In genomic region chr10:70130878-70131559, GRCh38 we compare ENCODE assay signal across 10 cellular contexts. TPM values are rescaled to one million over a fixed set of nuclear protein-coding genes. Genes with fewer than 3 reads are reported as not detected.
A peak's percentile ranks its signal among the peaks of the same experiment; 100 is the strongest.
DNase-seq lines count a peak whose midpoint lies in the region; ATAC-seq and TF ChIP-seq lines count a peak whose summit lies in the region.
"Had no signal": no experiment of that assay in that cellular context is flagged by ENCODE, and none has a peak within 500 bp of the region (broad histone marks: within the 10 kb centered on the region; RNA-seq: fewer than 3 reads in every experiment).

No MANE protein-coding gene starts in this region.

- CTCF ChIA-PET in A673 (lab: Charles Lee) (no interaction called here), HEK293 (lab: Yijun Ruan, JAX) (interaction anchor here (0.6 to 3.1 kb wide), 4 partner anchors 15 to 1567 kb away, joined by 3 to 19 read pairs (median 6); partner anchors contain the start of gene TYSND1)

- POLR2A ChIA-PET in A673 (lab: Charles Lee; ENCODE audit: low non-redundant PET) (no interaction called here), HEK293 (lab: Yijun Ruan, JAX) (no interaction called here)

- no peak for DNase-seq in A673 (ENCODE audit: low spot score)
- peak in 1 of 4 donors; percentile 23 for DNase-seq in body of pancreas
- DNase-seq in DMS114 treated with DMSO at 0.1 percent for 48 hours (lab: John Stamatoyannopoulos, UW; ENCODE audit: unreplicated experiment) = no peak
- DNase-seq in SKM-1 (lab: John Stamatoyannopoulos, UW; ENCODE audit: unreplicated experiment) = no peak
- DNase-seq in NCI-H524 treated with DMSO at 0.1 percent for 48 hours (lab: John Stamatoyannopoulos, UW) = no peak
- no peak for DNase-seq in mucosa of gallbladder (ENCODE audit: low spot score)
- DNase-seq: DMS79, NCI-H2171 had no signal

- H3K27me3 ChIP-seq in A673 (replicated peaks; ENCODE audit: insufficient read depth, low read depth, low read length, poor library complexity) = no peaks in the 10 kb centered on the region
- H3K27me3 ChIP-seq in body of pancreas = no peaks in the 10 kb centered on the region
- no peaks in the 10 kb centered on the region for H3K27me3 ChIP-seq in liver (ENCODE audit: control insufficient read depth in 4 of 4, insufficient read depth in 4 of 4, low read length in 3 of 4)

- no TSS peak for BruUV-seq in A673 (replicated peaks; lab: Mats Ljungman, UMichigan)

- WGBS in body of pancreas, 2 donors = 76 to 79% methylated on average over 5 to 10 of the region's 10 CpGs
- 61% methylated on average over 10 of the region's 10 CpGs for WGBS in liver

- H3K36me3 ChIP-seq in A673 (ENCODE audit: insufficient read depth, low read length, poor library complexity, severe bottlenecking) (no peaks in the 10 kb centered on the region), HEK293 (ENCODE audit: control insufficient read depth in 2 of 2, insufficient read depth in 1 of 2, low read length in 2 of 2) (no peaks in the 10 kb centered on the region), body of pancreas (replicated peaks in 1 of 2; ENCODE audit: insufficient read depth in 1 of 2, low read depth in 2 of 2) (no peaks in the 10 kb centered on the region), liver (ENCODE audit: control insufficient read depth in 4 of 4, insufficient read depth in 3 of 4, low read depth in 1 of 4, low read length in 3 of 4) (no peaks in the 10 kb centered on the region)

- H3K9me3 ChIP-seq in A673 (ENCODE audit: low read depth, low read length, poor library complexity, severe bottlenecking) = no peaks in the 10 kb centered on the region
- no peaks in the 10 kb centered on the region for H3K9me3 ChIP-seq in HEK293 (ENCODE audit: control insufficient read depth, insufficient read depth, low read depth, low read length)
- H3K9me3 ChIP-seq in body of pancreas = no peaks in the 10 kb centered on the region
- H3K9me3 ChIP-seq in liver (ENCODE audit: control insufficient read depth in 4 of 4, low read length in 3 of 4) = no peaks in the 10 kb centered on the region

- TF ChIP-seq CTCF in A673 (conservative IDR thresholded peaks at IDR 0.05; ENCODE audit: low read depth, low read length) = no peak
- TF ChIP-seq CTCF in HEK293 (tag by site-specific recombination; IDR thresholded peaks at IDR 0.05) = no peak
- no peak for TF ChIP-seq CTCF in body of pancreas (IDR thresholded peaks at IDR 0.05)
- no peak for TF ChIP-seq CTCF in liver (IDR thresholded peaks at IDR 0.05; ENCODE audit: low read depth, low read length, missing input control)

- no peak overlapping the region for H3K4me3 ChIP-seq in A673 (ENCODE audit: low read depth, low read length, poor library complexity, severe bottlenecking)
- H3K4me3 ChIP-seq in HEK293 (ENCODE audit: low read depth, low read length) = no peak overlapping the region
- no peak overlapping the region for H3K4me3 ChIP-seq in body of pancreas
- H3K4me3 ChIP-seq in liver (ENCODE audit: low read depth in 1 of 3, low read length in 3 of 3) = peak overlapping the region in 1 of 3 donors; percentile 75

- no peak for TF ChIP-seq RAD21 in liver (IDR thresholded peaks at IDR 0.05)

- H3K4me1 ChIP-seq in A673 (ENCODE audit: insufficient read depth, low read length, poor library complexity, severe bottlenecking) (peaks cover 9% of the 10 kb centered on the region), HEK293 (ENCODE audit: control insufficient read depth, insufficient read depth, low read length) (no peaks in the 10 kb centered on the region), body of pancreas (peaks cover 17% of the 10 kb centered on the region), liver (ENCODE audit: control insufficient read depth in 4 of 4, insufficient read depth in 4 of 4, low read length in 3 of 4) (peaks cover 2 to 20% (median 10%) of the 10 kb centered on the region in 4 donors)

- H3K27ac ChIP-seq in A673 (ENCODE audit: low read depth, low read length, poor library complexity, severe bottlenecking) = peak overlapping the region; percentile 21
- H3K27ac ChIP-seq in HEK293 (ENCODE audit: extremely low read depth, low read depth, low read length) = no peak overlapping the region
- peak overlapping the region in 1 of 4 donors; percentile 70 for H3K27ac ChIP-seq in body of pancreas
- no peak overlapping the region for H3K27ac ChIP-seq in liver (ENCODE audit: low read depth in 1 of 2, low read length in 2 of 2)

- TF ChIP-seq POLR2A in body of pancreas (IDR thresholded peaks at IDR 0.05) = no peak

- intact Hi-C loops in A673 (cut with micrococcal nuclease; ENCODE audit: unreplicated experiment) = no loop called here
- intact Hi-C loops in body of pancreas (cut with DNase I) = no loop called here

- no peak overlapping the region for H3K9ac ChIP-seq in liver (ENCODE audit: low read depth in 1 of 2, low read length in 2 of 2)

- peak; percentile 5 for ATAC-seq in body of pancreas

TF ChIP-seq in HEK293, 187 proteins besides CTCF, POLR2A, EP300 and RAD21:
- TF ChIP-seq ZNF600 (tag by site-specific recombination; IDR thresholded peaks at IDR 0.05) = peak; percentile 79
- no peak for TF ChIP-seq KLF16 (tag by site-specific recombination; IDR thresholded peaks at IDR 0.05)
- no peak for TF ChIP-seq ZNF362 (tag by site-specific recombination; IDR thresholded peaks at IDR 0.05)
- TF ChIP-seq ZNF580 (tag by site-specific recombination; IDR thresholded peaks at IDR 0.05) = no peak
- TF ChIP-seq ZNF324 (tag by site-specific recombination; IDR thresholded peaks at IDR 0.05) = no peak

TF ChIP-seq in liver, 16 proteins besides CTCF, POLR2A, EP300 and RAD21:
- TF ChIP-seq ATF3 (IDR thresholded peaks at IDR 0.05) = no peak
- TF ChIP-seq FOXA2 (IDR thresholded peaks at IDR 0.05) = no peak
- TF ChIP-seq EGR1 (IDR thresholded peaks at IDR 0.05; ENCODE audit: low read depth in 2 of 2) = no peak
- TF ChIP-seq RXRA (IDR thresholded peaks at IDR 0.05) = peak; percentile 42 to 65
- no peak for TF ChIP-seq YY1 (IDR thresholded peaks at IDR 0.05)
- TF ChIP-seq NR2F2 (IDR thresholded peaks at IDR 0.05) = no peak
- TF ChIP-seq HNF4A (conservative IDR thresholded peaks at IDR 0.05) = peak in 1 of 2 donors; percentile 35
- peak in 1 of 2 donors; percentile 27 for TF ChIP-seq JUND (IDR thresholded peaks at IDR 0.05)
TF ChIP-seq in liver: peak in this region for 3.

RNA-seq across cellular contexts. Expression of gene AIFM2, which starts 1.6 kb away (rescaled TPM):
- total RNA-seq in A673 (2021) = 4.3 and 5.7 TPM in 2 replicates
- 10 to 100 TPM in 1 of 2 donors, 1 to 10 TPM in 1; 4.2 to 12.2 TPM for total RNA-seq in body of pancreas
- total RNA-seq in liver = 1 to 10 TPM; 5.0 to 9.5 TPM
- polyA plus RNA-seq in liver = 10 to 100 TPM in 1 of 2 donors, 1 to 10 TPM in 1; 9.8 to 20.3 TPM
- 12.2 TPM for total RNA-seq in mucosa of gallbladder

RNA-seq across cellular contexts. Expression of gene TYSND1, which starts 15.5 kb away (rescaled TPM):
- total RNA-seq in A673 (2021) (36.5 and 46.3 TPM in 2 replicates), body of pancreas (10 to 100 TPM; 16.2 to 17.6 TPM), liver (10 to 100 TPM in 1 of 2 donors, 1 to 10 TPM in 1; 9.5 to 11.3 TPM), mucosa of gallbladder (21.4 TPM)
- polyA plus RNA-seq in liver = 1 to 10 TPM; 3.9 to 4.9 TPM

RNA-seq across cellular contexts. Expression of gene SAR1A, which starts 39.3 kb away (rescaled TPM):
- total RNA-seq in A673 (2021) = 200 and 215 TPM in 2 replicates
- total RNA-seq in body of pancreas = 10 to 100 TPM; 26.0 to 29.8 TPM
- total RNA-seq in liver = 10 to 100 TPM; 58.0 to 58.4 TPM
- 10 to 100 TPM; 34.9 to 45.2 TPM for polyA plus RNA-seq in liver
- total RNA-seq in mucosa of gallbladder = 106 TPM
